In genomic region chr10:75593690-75594556, GRCh38 we compare ENCODE assay signal across 15 cellular contexts.
DNase-seq lines count a peak whose midpoint lies in the region; ATAC-seq and TF ChIP-seq lines count a peak whose summit lies in the region.
"Had no signal": no experiment of that assay in that cellular context is flagged by ENCODE, and none has a peak within 500 bp of the region (broad histone marks: within the 10 kb centered on the region; RNA-seq: fewer than 3 reads in every experiment).

No MANE protein-coding gene starts in this region.

- peaks cover 14% of the 10 kb centered on the region for H3K27me3 Mint-ChIP-seq in neural crest cell (ENCODE audit: low read depth)

- H3K27ac Mint-ChIP-seq in neural crest cell (ENCODE audit: unreplicated experiment), result no peak overlapping the region
- H3K27ac Mint-ChIP-seq: activated B cell treated with CpG ODN at 0.5 μM for 24 hours; activated naive CD4-positive, alpha-beta T cell treated with anti-CD3 and anti-CD28 coated beads, Interleukin-2, amount 50 U/mL, for 72 hours had no signal

- H3K4me1 Mint-ChIP-seq in neural crest cell, result peaks cover 28% of the 10 kb centered on the region
- H3K4me1 Mint-ChIP-seq: activated B cell treated with CpG ODN at 0.5 μM for 24 hours; central memory CD8-positive, alpha-beta T cell had no signal

- ATAC-seq in esophagus mucosa, result no peak
- ATAC-seq: activated naive CD4-positive, alpha-beta T cell treated with anti-CD3 and anti-CD28 coated beads, Interleukin-2, amount 50 U/mL, for 72 hours had no signal

- H3K4me3 ChIP-seq in GM12864 (ENCODE audit: low read depth, low read length) (no peak overlapping the region), epithelial cell of proximal tubule (ENCODE audit: low read depth, low read length) (no peak overlapping the region)
- H3K4me3 ChIP-seq: lung, smooth muscle cell had no signal

- TF ChIP-seq CTCF in GM12864 (IDR thresholded peaks at IDR 0.05; ENCODE audit: low read depth, low read length, missing control alignments) (peak; percentile 16), epithelial cell of proximal tubule (conservative IDR thresholded peaks at IDR 0.05; ENCODE audit: low read depth, low read length) (peak; percentile 64), neural crest cell (conservative IDR thresholded peaks at IDR 0.05) (peak; percentile 40)

- DNase-seq in GM12864 (ENCODE audit: low read depth) (no peak), HuH-7 (ENCODE audit: low spot score) (peak; percentile 43), epithelial cell of proximal tubule (ENCODE audit: low read depth) (no peak), neural crest cell (ENCODE audit: low read depth, low spot score) (no peak), NCI-H510A (lab: John Stamatoyannopoulos, UW) (no peak), RPMI8226 (no peak)
- DNase-seq: activated B cell treated with CpG ODN at 0.5 μM for 24 hours, Caco-2, MV-4-11, nucleus accumbens had no signal

- no peaks in the 10 kb centered on the region for H3K9me3 Mint-ChIP-seq in neural crest cell
- H3K9me3 Mint-ChIP-seq: activated B cell treated with CpG ODN at 0.5 μM for 24 hours; activated naive CD4-positive, alpha-beta T cell treated with anti-CD3 and anti-CD28 coated beads, Interleukin-2, amount 50 U/mL, for 72 hours; central memory CD8-positive, alpha-beta T cell had no signal

- H3K36me3 Mint-ChIP-seq in neural crest cell (ENCODE audit: low read depth), result no peaks in the 10 kb centered on the region
- H3K36me3 Mint-ChIP-seq: activated naive CD4-positive, alpha-beta T cell treated with anti-CD3 and anti-CD28 coated beads, Interleukin-2, amount 50 U/mL, for 72 hours had no signal

- H3K4me3 Mint-ChIP-seq in neural crest cell, result no peak overlapping the region
- H3K4me3 Mint-ChIP-seq: activated B cell treated with CpG ODN at 0.5 μM for 24 hours; central memory CD8-positive, alpha-beta T cell had no signal
